9 cellular contexts compared by ENCODE assay signal in genomic region chr2:237092920-237093781, GRCh38. TPM values are rescaled to one million over a fixed set of nuclear protein-coding genes. Genes with fewer than 3 reads are reported as not detected.
DNase-seq lines count a peak whose midpoint lies in the region; ATAC-seq and TF ChIP-seq lines count a peak whose summit lies in the region.
"Had no signal": no experiment of that assay in that cellular context is flagged by ENCODE, and none has a peak within 500 bp of the region (broad histone marks: within the 10 kb centered on the region; RNA-seq: fewer than 3 reads in every experiment).

No MANE protein-coding gene starts in this region.

- H3K27ac Mint-ChIP-seq in HFFc6 = peak overlapping the region; percentile 32; the same call in 1 of the 2 replicates
- H3K27ac Mint-ChIP-seq in stimulated activated naive CD8-positive, alpha-beta T cell treated with anti-CD3 and anti-CD28 coated beads, Interleukin-15, amount 100 ng/mL, for 72 hours = no peak overlapping the region
- H3K27ac Mint-ChIP-seq: T-helper 1 cell treated with Interleukin-12 subunit alpha and Interleukin-12 subunit beta and Interleukin-4 antibody, amounts not matched to agents 30 μg/mL and 1 μg/mL, for 36 hours had no signal

- no peaks in the 10 kb centered on the region for H3K27me3 ChIP-seq in subcutaneous abdominal adipose tissue (ENCODE audit: control insufficient read depth in 5 of 5, insufficient read depth in 4 of 5, low read length in 5 of 5)
- H3K27me3 ChIP-seq in effector memory CD4-positive, alpha-beta T cell (replicated peaks; ENCODE audit: control insufficient read depth, insufficient read depth, low read length, poor library complexity, severe bottlenecking) = no peaks in the 10 kb centered on the region

- peak overlapping the region in 2 of 5 donors; percentile 10 to 17 for H3K9ac ChIP-seq in subcutaneous abdominal adipose tissue (ENCODE audit: low read length in 5 of 5)

- TF ChIP-seq CTCF in HFFc6 (IDR thresholded peaks at IDR 0.05) = peak; percentile 83
- TF ChIP-seq CTCF in VCaP (conservative IDR thresholded peaks at IDR 0.05) = peak; percentile 76

- intact Hi-C loops in left cardiac atrium (cut with DNase I) = loop anchor here in 1 of 2 donors (5.0 kb wide), 1 partner anchor 384 kb away; no protein-coding TSS in a partner anchor

- H3K4me3 ChIP-seq in subcutaneous abdominal adipose tissue (ENCODE audit: low read depth in 1 of 5, low read length in 5 of 5) = no peak overlapping the region
- no peak overlapping the region for H3K4me3 ChIP-seq in effector memory CD4-positive, alpha-beta T cell (ENCODE audit: insufficient read depth, low read depth, low read length, poor library complexity, severe bottlenecking)

- H3K4me1 ChIP-seq in subcutaneous abdominal adipose tissue (ENCODE audit: control insufficient read depth in 5 of 5, insufficient read depth in 5 of 5, low read length in 5 of 5) = peaks cover 2 to 23% (median 21%) of the 10 kb centered on the region in 5 donors
- H3K4me1 ChIP-seq in effector memory CD4-positive, alpha-beta T cell (ENCODE audit: control insufficient read depth, insufficient read depth, low read length, poor library complexity, severe bottlenecking) = no peaks in the 10 kb centered on the region

- DNase-seq in HFFc6 (peak; percentile 61), left cardiac atrium (peak; percentile 42), NCI-H2107 treated with DMSO at 0.1 percent for 48 hours (lab: John Stamatoyannopoulos, UW; ENCODE audit: unreplicated experiment) (no peak)
- DNase-seq in effector memory CD4-positive, alpha-beta T cell = no peak
- no peak for DNase-seq in stimulated activated naive CD8-positive, alpha-beta T cell treated with anti-CD3 and anti-CD28 coated beads, Interleukin-15, amount 100 ng/mL, for 72 hours
- DNase-seq in NK-92 treated with Interleukin-12 subunit alpha and Interleukin-12 subunit beta, amount 100 ng/mL, for 24 hours (lab: John Stamatoyannopoulos, UW) = no peak

- no peaks in the 10 kb centered on the region for H3K27me3 Mint-ChIP-seq in HFFc6 (ENCODE audit: insufficient read depth)
- H3K27me3 Mint-ChIP-seq in stimulated activated naive CD8-positive, alpha-beta T cell treated with anti-CD3 and anti-CD28 coated beads, Interleukin-15, amount 100 ng/mL, for 72 hours = no peaks in the 10 kb centered on the region

- peaks cover 44 to 68% (median 52%) of the 10 kb centered on the region in 5 donors for H3K36me3 ChIP-seq in subcutaneous abdominal adipose tissue (ENCODE audit: control insufficient read depth in 5 of 5, insufficient read depth in 5 of 5, low read length in 5 of 5)
- H3K36me3 ChIP-seq in effector memory CD4-positive, alpha-beta T cell (ENCODE audit: control insufficient read depth, insufficient read depth, low read length) = peaks cover 77% of the 10 kb centered on the region

- H3K9me3 ChIP-seq in subcutaneous abdominal adipose tissue (ENCODE audit: control insufficient read depth in 5 of 5, low read length in 5 of 5) = no peaks in the 10 kb centered on the region
- H3K9me3 ChIP-seq in effector memory CD4-positive, alpha-beta T cell (ENCODE audit: control insufficient read depth, low read length) = no peaks in the 10 kb centered on the region

- H3K4me1 Mint-ChIP-seq in HFFc6 (ENCODE audit: low read depth) = peaks cover 64% of the 10 kb centered on the region
- H3K4me1 Mint-ChIP-seq in stimulated activated naive CD8-positive, alpha-beta T cell treated with anti-CD3 and anti-CD28 coated beads, Interleukin-15, amount 100 ng/mL, for 72 hours = no peaks in the 10 kb centered on the region

- H3K9me3 Mint-ChIP-seq in HFFc6 = no peaks in the 10 kb centered on the region
- H3K9me3 Mint-ChIP-seq in stimulated activated naive CD8-positive, alpha-beta T cell treated with anti-CD3 and anti-CD28 coated beads, Interleukin-15, amount 100 ng/mL, for 72 hours = no peaks in the 10 kb centered on the region
- H3K9me3 Mint-ChIP-seq: T-helper 1 cell treated with Interleukin-12 subunit alpha and Interleukin-12 subunit beta and Interleukin-4 antibody, amounts not matched to agents 30 μg/mL and 1 μg/mL, for 36 hours had no signal

- peak; percentile 53 to 74 for ATAC-seq in left cardiac atrium
- no peak for ATAC-seq in stimulated activated naive CD8-positive, alpha-beta T cell treated with anti-CD3 and anti-CD28 coated beads, Interleukin-15, amount 100 ng/mL, for 72 hours

- H3K4me3 Mint-ChIP-seq in HFFc6 = no peak overlapping the region
- H3K4me3 Mint-ChIP-seq in stimulated activated naive CD8-positive, alpha-beta T cell treated with anti-CD3 and anti-CD28 coated beads, Interleukin-15, amount 100 ng/mL, for 72 hours = no peak overlapping the region
- H3K4me3 Mint-ChIP-seq: T-helper 1 cell treated with Interleukin-12 subunit alpha and Interleukin-12 subunit beta and Interleukin-4 antibody, amounts not matched to agents 30 μg/mL and 1 μg/mL, for 36 hours had no signal

- H3K36me3 Mint-ChIP-seq in HFFc6 (ENCODE audit: low read depth) = peaks cover 29% of the 10 kb centered on the region

- H3K27ac ChIP-seq in VCaP = peak overlapping the region; percentile 64
- H3K27ac ChIP-seq in subcutaneous abdominal adipose tissue (ENCODE audit: low read depth, low read length) = peak overlapping the region; percentile 84
- H3K27ac ChIP-seq in effector memory CD4-positive, alpha-beta T cell (ENCODE audit: insufficient read depth, low read length, poor library complexity, severe bottlenecking) = no peak overlapping the region

RNA-seq across cellular contexts. Expression of gene COPS8, which starts 7.5 kb away (rescaled TPM):
- total RNA-seq in HFFc6 (2021; fragmentation: NEBNext Ultra II Directional; extraction: Animal tissue kit (Norgen Biotek cat#: 25700)) = 100 to 1,000 TPM in 3 of 6 experiments, 10 to 100 TPM in 3; 86.8 to 107 (median 99.8) TPM
- 10 to 100 TPM; 66.4 to 77.3 TPM for total RNA-seq in left cardiac atrium

Comparison
In these comparisons a context has a peak if more than half of its experiments do, and no peak if none do; other contexts are left out.
1. DNase-seq: peak in HFFc6 (single experiment) and left cardiac atrium (single experiment); none in NCI-H2107 treated with DMSO at 0.1 percent for 48 hours (single experiment), effector memory CD4-positive, alpha-beta T cell (0 of 3), stimulated activated naive CD8-positive, alpha-beta T cell treated with anti-CD3 and anti-CD28 coated beads, Interleukin-15, amount 100 ng/mL, for 72 hours (0 of 2) and NK-92 treated with Interleukin-12 subunit alpha and Interleukin-12 subunit beta, amount 100 ng/mL, for 24 hours (single experiment).